In genomic region chr14:61847861-61848260, GRCh38 we compare ENCODE assay signal across 11 cellular contexts.
"Had no signal": no experiment of that assay in that cellular context is flagged by ENCODE, and none has a peak within 500 bp of the region (broad histone marks: within the 10 kb centered on the region; RNA-seq: fewer than 3 reads in every experiment).

No MANE protein-coding gene starts in this region.

- ATAC-seq: GM23338, HCT116 had no signal

- H3K36me3 ChIP-seq: HAP-1 had no signal

- H3K9me3 ChIP-seq: HAP-1 had no signal

- H3K4me1 ChIP-seq: HAP-1 had no signal

- H2AFZ ChIP-seq: GM23248, GM23338 had no signal

- H3K4me3 ChIP-seq: GM23248, GM23338, HAP-1 had no signal

- H3K9ac ChIP-seq: GM23248 had no signal

- H3K27ac ChIP-seq: GM23248 had no signal

- H3K4me2 ChIP-seq: GM23338 had no signal

- FAIRE-seq: H1, H54 had no signal

- DNase-seq: GM23248, GOT3, H7, H9, HCEC 1CT, HFFc6 had no signal
